In the genomic region with DNA sequence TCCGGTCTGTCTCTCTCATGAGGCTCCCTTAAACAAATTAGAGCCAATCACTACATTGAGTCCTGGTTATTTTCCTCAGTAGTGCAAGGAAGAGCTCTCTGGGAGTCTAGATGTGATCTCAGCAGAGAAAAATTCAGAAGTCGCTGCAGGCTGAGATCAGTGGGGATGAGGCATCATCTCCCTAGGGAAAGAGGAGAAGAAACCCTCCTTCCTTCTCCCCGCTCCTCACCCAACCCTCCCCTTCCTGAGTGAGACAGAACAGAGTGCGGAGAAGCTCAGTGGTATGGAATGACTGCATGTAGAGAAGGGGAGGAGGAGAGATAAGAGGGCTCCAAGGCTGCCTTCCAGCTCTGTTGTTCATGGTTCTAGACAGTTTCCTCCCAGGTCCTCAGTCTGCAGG, we compare ENCODE assay signal across 14 cellular contexts.
DNase-seq lines count a peak whose midpoint lies in the region; ATAC-seq and TF ChIP-seq lines count a peak whose summit lies in the region.
"Had no signal": no experiment of that assay in that cellular context is flagged by ENCODE, and none has a peak within 500 bp of the region (broad histone marks: within the 10 kb centered on the region; RNA-seq: fewer than 3 reads in every experiment).

No MANE protein-coding gene starts in this region.

- H3K9me3 ChIP-seq in RWPE2 (ENCODE audit: severe bottlenecking): no peaks in the 10 kb centered on the region

- no peaks in the 10 kb centered on the region for H3K27me3 ChIP-seq in RWPE2 (ENCODE audit: insufficient read depth, poor library complexity, severe bottlenecking)

- H3K27ac ChIP-seq in RWPE2 (ENCODE audit: poor library complexity, severe bottlenecking): peak overlapping the region; percentile 59

- ATAC-seq in RWPE2 (ENCODE audit: low read depth) (peak; percentile 75), HG03025 (IDR thresholded peaks at IDR 0.05; ENCODE audit: low FRiP score, unreplicated experiment) (no peak)

- H3K9me3 Mint-ChIP-seq in immature natural killer cell: peaks cover 0 to 31% (median 6%) of the 10 kb centered on the region in 6 donors
- H3K9me3 Mint-ChIP-seq: T-helper 1 cell treated with Interleukin-12 subunit alpha and Interleukin-12 subunit beta and Interleukin-4 antibody, amounts not matched to agents 30 μg/mL and 1 μg/mL, for 36 hours had no signal

- no peak overlapping the region for H3K4me3 Mint-ChIP-seq in immature natural killer cell
- H3K4me3 Mint-ChIP-seq: T-helper 1 cell treated with Interleukin-12 subunit alpha and Interleukin-12 subunit beta and Interleukin-4 antibody, amounts not matched to agents 30 μg/mL and 1 μg/mL, for 36 hours had no signal

- no peak for TF ChIP-seq CTCF in RWPE2 (IDR thresholded peaks at IDR 0.05; ENCODE audit: poor library complexity, severe bottlenecking)

- no peaks in the 10 kb centered on the region for H3K36me3 ChIP-seq in RWPE2 (ENCODE audit: low read depth)

- no peaks in the 10 kb centered on the region for H3K4me1 Mint-ChIP-seq in immature natural killer cell

- H3K4me3 ChIP-seq in RWPE2 (ENCODE audit: severe bottlenecking) (no peak overlapping the region), skeletal muscle cell (ENCODE audit: low read depth, low read length) (no peak overlapping the region)

- peak; percentile 99 for DNase-seq in GM04503 (ENCODE audit: low read depth)
- no peak for DNase-seq in RWPE2 (ENCODE audit: low spot score)
- DNase-seq in fibroblast of gingiva (ENCODE audit: low read depth): peak; percentile 87
- DNase-seq in skeletal muscle cell (ENCODE audit: low read depth): peak; percentile 96
- no peak for DNase-seq in DMS79 treated with DMSO at 0.1 percent for 48 hours (lab: John Stamatoyannopoulos, UW)
- no peak for DNase-seq in SK-N-DZ (ENCODE audit: low spot score)
- DNase-seq in immature natural killer cell: no peak
- DNase-seq: amygdala, DMS79, foreskin melanocyte, MM.1S, NCI-H526 treated with DMSO at 0.1 percent for 48 hours had no signal

- H3K27me3 Mint-ChIP-seq in immature natural killer cell (ENCODE audit: low read depth in 3 of 3): peaks cover 0 to 2% (median 0%) of the 10 kb centered on the region in 3 donors

- H3K4me1 ChIP-seq in RWPE2 (ENCODE audit: insufficient read depth, poor library complexity, severe bottlenecking): peaks cover 31% of the 10 kb centered on the region

- no peaks in the 10 kb centered on the region for H3K36me3 Mint-ChIP-seq in immature natural killer cell

- H3K27ac Mint-ChIP-seq in immature natural killer cell: no peak overlapping the region
- H3K27ac Mint-ChIP-seq: T-helper 1 cell treated with Interleukin-12 subunit alpha and Interleukin-12 subunit beta and Interleukin-4 antibody, amounts not matched to agents 30 μg/mL and 1 μg/mL, for 36 hours had no signal

Comparison
In these comparisons a context has a peak if more than half of its experiments do, and no peak if none do; other contexts are left out.
1. DNase-seq: peak in GM04503 (single experiment), fibroblast of gingiva (single experiment) and skeletal muscle cell (single experiment); none in RWPE2 (single experiment), DMS79 treated with DMSO at 0.1 percent for 48 hours (single experiment), SK-N-DZ (single experiment) and immature natural killer cell (0 of 3).